1 cellular context compared by ENCODE assay signal in the genomic region with DNA sequence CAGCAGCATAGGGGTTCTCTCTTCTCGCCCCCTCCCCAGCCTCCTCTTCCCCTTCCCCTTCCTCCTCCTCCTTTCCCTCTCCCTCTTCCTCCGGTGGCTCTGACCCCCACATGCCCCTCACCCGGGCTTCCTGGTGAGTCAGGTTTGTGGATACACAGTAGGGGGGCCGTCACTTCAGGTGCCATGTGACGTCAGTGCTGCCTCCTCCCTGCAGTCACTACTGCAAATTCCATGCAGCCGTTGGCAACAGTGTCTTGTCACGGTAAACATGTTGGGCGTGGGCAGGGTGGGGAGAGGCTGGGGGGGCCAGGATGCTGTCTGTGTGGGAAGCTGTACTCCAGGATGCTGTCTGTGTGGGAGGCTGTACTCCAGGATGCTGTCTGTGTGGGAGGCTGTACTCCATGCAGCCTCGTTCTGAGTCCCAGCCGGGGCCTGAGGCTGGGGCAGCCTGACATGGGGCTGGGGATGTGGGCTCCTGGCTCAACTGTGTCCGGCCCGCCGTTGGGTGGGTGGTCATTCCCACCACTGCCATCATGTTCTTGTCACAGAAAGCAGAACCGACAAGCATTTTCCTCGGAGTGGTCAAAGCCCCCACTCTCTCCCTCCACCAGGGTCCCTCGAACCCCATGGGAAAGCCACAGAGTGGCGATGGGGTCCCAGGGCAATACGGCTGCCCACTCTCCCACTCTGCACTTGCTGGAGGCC.
TF ChIP-seq lines count a peak whose summit lies in the region.

No MANE protein-coding gene starts in this region.

TF ChIP-seq in H1, 55 proteins besides CTCF, POLR2A, EP300 and RAD21 (continued from another document):
- TF ChIP-seq CHD2 (IDR thresholded peaks at IDR 0.05; ENCODE audit: low read length) (no peak), MAFK (IDR thresholded peaks at IDR 0.05; ENCODE audit: low read depth, low read length) (no peak)
